ENCODE assay signal across 2 cellular contexts in the genomic region with DNA sequence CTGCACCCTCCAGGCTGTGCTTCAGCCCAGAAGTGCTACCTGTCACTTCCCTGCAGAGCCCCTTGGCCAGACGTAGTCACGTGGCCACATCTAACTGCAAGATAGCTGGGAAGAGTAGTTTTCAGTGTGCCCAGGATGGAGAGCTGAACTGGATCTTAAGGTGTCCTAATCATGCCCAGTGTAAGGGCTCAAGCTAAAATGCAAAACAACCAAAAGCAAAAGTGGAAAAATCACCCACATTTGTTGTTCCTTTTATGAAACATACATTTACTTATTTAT.
TF ChIP-seq lines count a peak whose summit lies in the region.

No MANE protein-coding gene starts in this region.

TF ChIP-seq in GM23338, 12 proteins besides CTCF, POLR2A, EP300 and RAD21 (continues in another document):
- no peak for TF ChIP-seq POLR2AphosphoS5 (IDR thresholded peaks at IDR 0.05; ENCODE audit: low read depth)
- TF ChIP-seq, protein P1, sequence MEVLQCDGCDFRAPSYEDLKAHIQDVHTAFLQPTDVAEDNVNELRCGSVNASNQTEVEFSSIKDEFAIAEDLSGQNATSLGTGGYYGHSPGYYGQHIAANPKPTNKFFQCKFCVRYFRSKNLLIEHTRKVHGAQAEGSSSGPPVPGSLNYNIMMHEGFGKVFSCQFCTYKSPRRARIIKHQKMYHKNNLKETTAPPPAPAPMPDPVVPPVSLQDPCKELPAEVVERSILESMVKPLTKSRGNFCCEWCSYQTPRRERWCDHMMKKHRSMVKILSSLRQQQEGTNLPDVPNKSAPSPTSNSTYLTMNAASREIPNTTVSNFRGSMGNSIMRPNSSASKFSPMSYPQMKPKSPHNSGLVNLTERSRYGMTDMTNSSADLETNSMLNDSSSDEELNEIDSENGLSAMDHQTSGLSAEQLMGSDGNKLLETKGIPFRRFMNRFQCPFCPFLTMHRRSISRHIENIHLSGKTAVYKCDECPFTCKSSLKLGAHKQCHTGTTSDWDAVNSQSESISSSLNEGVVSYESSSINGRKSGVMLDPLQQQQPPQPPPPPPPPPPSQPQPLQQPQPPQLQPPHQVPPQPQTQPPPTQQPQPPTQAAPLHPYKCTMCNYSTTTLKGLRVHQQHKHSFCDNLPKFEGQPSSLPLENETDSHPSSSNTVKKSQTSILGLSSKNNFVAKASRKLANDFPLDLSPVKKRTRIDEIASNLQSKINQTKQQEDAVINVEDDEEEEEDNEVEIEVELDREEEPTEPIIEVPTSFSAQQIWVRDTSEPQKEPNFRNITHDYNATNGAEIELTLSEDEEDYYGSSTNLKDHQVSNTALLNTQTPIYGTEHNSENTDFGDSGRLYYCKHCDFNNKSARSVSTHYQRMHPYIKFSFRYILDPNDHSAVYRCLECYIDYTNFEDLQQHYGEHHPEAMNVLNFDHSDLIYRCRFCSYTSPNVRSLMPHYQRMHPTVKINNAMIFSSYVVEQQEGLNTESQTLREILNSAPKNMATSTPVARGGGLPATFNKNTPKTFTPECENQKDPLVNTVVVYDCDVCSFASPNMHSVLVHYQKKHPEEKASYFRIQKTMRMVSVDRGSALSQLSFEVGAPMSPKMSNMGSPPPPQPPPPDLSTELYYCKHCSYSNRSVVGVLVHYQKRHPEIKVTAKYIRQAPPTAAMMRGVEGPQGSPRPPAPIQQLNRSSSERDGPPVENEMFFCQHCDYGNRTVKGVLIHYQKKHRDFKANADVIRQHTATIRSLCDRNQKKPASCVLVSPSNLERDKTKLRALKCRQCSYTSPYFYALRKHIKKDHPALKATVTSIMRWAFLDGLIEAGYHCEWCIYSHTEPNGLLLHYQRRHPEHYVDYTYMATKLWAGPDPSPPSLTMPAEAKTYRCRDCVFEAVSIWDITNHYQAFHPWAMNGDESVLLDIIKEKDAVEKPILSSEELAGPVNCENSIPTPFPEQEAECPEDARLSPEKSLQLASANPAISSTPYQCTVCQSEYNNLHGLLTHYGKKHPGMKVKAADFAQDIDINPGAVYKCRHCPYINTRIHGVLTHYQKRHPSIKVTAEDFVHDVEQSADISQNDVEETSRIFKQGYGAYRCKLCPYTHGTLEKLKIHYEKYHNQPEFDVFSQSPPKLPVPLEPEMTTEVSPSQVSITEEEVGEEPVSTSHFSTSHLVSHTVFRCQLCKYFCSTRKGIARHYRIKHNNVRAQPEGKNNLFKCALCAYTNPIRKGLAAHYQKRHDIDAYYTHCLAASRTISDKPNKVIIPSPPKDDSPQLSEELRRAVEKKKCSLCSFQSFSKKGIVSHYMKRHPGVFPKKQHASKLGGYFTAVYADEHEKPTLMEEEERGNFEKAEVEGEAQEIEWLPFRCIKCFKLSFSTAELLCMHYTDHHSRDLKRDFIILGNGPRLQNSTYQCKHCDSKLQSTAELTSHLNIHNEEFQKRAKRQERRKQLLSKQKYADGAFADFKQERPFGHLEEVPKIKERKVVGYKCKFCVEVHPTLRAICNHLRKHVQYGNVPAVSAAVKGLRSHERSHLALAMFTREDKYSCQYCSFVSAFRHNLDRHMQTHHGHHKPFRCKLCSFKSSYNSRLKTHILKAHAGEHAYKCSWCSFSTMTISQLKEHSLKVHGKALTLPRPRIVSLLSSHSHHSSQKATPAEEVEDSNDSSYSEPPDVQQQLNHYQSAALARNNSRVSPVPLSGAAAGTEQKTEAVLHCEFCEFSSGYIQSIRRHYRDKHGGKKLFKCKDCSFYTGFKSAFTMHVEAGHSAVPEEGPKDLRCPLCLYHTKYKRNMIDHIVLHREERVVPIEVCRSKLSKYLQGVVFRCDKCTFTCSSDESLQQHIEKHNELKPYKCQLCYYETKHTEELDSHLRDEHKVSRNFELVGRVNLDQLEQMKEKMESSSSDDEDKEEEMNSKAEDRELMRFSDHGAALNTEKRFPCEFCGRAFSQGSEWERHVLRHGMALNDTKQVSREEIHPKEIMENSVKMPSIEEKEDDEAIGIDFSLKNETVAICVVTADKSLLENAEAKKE (CRISPR knock-in tag; IDR thresholded peaks at IDR 0.05): no peak
- no peak for TF ChIP-seq JUNB (IDR thresholded peaks at IDR 0.05; ENCODE audit: unreplicated experiment)
- TF ChIP-seq STAT1 (IDR thresholded peaks at IDR 0.05; ENCODE audit: unreplicated experiment): no peak
- no peak for TF ChIP-seq ZNF331 (CRISPR knock-in tag; IDR thresholded peaks at IDR 0.05; ENCODE audit: low read depth)
- no peak for TF ChIP-seq EZH2phosphoT487 (IDR thresholded peaks at IDR 0.05; ENCODE audit: unreplicated experiment)
- no peak for TF ChIP-seq ZNF114 (CRISPR knock-in tag; IDR thresholded peaks at IDR 0.05)
- no peak for TF ChIP-seq EZH2 (IDR thresholded peaks at IDR 0.05; ENCODE audit: low read depth, unreplicated experiment)
- TF ChIP-seq, protein P2, sequence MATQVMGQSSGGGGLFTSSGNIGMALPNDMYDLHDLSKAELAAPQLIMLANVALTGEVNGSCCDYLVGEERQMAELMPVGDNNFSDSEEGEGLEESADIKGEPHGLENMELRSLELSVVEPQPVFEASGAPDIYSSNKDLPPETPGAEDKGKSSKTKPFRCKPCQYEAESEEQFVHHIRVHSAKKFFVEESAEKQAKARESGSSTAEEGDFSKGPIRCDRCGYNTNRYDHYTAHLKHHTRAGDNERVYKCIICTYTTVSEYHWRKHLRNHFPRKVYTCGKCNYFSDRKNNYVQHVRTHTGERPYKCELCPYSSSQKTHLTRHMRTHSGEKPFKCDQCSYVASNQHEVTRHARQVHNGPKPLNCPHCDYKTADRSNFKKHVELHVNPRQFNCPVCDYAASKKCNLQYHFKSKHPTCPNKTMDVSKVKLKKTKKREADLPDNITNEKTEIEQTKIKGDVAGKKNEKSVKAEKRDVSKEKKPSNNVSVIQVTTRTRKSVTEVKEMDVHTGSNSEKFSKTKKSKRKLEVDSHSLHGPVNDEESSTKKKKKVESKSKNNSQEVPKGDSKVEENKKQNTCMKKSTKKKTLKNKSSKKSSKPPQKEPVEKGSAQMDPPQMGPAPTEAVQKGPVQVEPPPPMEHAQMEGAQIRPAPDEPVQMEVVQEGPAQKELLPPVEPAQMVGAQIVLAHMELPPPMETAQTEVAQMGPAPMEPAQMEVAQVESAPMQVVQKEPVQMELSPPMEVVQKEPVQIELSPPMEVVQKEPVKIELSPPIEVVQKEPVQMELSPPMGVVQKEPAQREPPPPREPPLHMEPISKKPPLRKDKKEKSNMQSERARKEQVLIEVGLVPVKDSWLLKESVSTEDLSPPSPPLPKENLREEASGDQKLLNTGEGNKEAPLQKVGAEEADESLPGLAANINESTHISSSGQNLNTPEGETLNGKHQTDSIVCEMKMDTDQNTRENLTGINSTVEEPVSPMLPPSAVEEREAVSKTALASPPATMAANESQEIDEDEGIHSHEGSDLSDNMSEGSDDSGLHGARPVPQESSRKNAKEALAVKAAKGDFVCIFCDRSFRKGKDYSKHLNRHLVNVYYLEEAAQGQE (IDR thresholded peaks at IDR 0.05; ENCODE audit: unreplicated experiment): no peak
- TF ChIP-seq, protein P3, sequence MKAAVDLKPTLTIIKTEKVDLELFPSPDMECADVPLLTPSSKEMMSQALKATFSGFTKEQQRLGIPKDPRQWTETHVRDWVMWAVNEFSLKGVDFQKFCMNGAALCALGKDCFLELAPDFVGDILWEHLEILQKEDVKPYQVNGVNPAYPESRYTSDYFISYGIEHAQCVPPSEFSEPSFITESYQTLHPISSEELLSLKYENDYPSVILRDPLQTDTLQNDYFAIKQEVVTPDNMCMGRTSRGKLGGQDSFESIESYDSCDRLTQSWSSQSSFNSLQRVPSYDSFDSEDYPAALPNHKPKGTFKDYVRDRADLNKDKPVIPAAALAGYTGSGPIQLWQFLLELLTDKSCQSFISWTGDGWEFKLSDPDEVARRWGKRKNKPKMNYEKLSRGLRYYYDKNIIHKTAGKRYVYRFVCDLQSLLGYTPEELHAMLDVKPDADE (IDR thresholded peaks at IDR 0.05): no peak
- TF ChIP-seq NANOG (IDR thresholded peaks at IDR 0.05; ENCODE audit: borderline replicate concordance): no peak

TF ChIP-seq in H1, 55 proteins besides CTCF, POLR2A, EP300 and RAD21:
- TF ChIP-seq, protein P4, sequence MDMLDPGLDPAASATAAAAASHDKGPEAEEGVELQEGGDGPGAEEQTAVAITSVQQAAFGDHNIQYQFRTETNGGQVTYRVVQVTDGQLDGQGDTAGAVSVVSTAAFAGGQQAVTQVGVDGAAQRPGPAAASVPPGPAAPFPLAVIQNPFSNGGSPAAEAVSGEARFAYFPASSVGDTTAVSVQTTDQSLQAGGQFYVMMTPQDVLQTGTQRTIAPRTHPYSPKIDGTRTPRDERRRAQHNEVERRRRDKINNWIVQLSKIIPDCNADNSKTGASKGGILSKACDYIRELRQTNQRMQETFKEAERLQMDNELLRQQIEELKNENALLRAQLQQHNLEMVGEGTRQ (IDR thresholded peaks at IDR 0.05; ENCODE audit: low read length): peak; percentile 39; the same call in 1 of the 2 replicates
- TF ChIP-seq ZNF274 (IDR thresholded peaks at IDR 0.05; ENCODE audit: borderline replicate concordance, extremely low read depth, low read length): no peak
- TF ChIP-seq, protein P5, sequence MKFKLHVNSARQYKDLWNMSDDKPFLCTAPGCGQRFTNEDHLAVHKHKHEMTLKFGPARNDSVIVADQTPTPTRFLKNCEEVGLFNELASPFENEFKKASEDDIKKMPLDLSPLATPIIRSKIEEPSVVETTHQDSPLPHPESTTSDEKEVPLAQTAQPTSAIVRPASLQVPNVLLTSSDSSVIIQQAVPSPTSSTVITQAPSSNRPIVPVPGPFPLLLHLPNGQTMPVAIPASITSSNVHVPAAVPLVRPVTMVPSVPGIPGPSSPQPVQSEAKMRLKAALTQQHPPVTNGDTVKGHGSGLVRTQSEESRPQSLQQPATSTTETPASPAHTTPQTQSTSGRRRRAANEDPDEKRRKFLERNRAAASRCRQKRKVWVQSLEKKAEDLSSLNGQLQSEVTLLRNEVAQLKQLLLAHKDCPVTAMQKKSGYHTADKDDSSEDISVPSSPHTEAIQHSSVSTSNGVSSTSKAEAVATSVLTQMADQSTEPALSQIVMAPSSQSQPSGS (IDR thresholded peaks at IDR 0.05; ENCODE audit: low read length): no peak
- TF ChIP-seq CREB1 (IDR thresholded peaks at IDR 0.05): no peak
- no peak for TF ChIP-seq PHF8 (conservative IDR thresholded peaks at IDR 0.05; ENCODE audit: low read depth, low read length)
- TF ChIP-seq TEAD4 (IDR thresholded peaks at IDR 0.05; ENCODE audit: low read depth, low read length): no peak
- TF ChIP-seq RFX5 (IDR thresholded peaks at IDR 0.05; ENCODE audit: borderline replicate concordance, low read depth, low read length): no peak
